In genomic region chr9:84500218-84500617, GRCh38 we compare ENCODE assay signal across 16 cellular contexts.
DNase-seq lines count a peak whose midpoint lies in the region; ATAC-seq, FAIRE-seq and TF ChIP-seq lines count a peak whose summit lies in the region.
"Had no signal": no experiment of that assay in that cellular context is flagged by ENCODE, and none has a peak within 500 bp of the region (broad histone marks: within the 10 kb centered on the region; RNA-seq: fewer than 3 reads in every experiment).

No MANE protein-coding gene starts in this region.

- no peak for TF ChIP-seq POLR2A in erythroblast (IDR thresholded peaks at IDR 0.05; ENCODE audit: low read length)

- H3K27ac Mint-ChIP-seq in Calu3 (ENCODE audit: unreplicated experiment) = no peak overlapping the region
- H3K27ac Mint-ChIP-seq: T-helper 17 cell had no signal

- ATAC-seq in GM19455 (IDR thresholded peaks at IDR 0.05; ENCODE audit: unreplicated experiment) = peak; percentile 92
- peak; percentile 92 for ATAC-seq in HG02870 (IDR thresholded peaks at IDR 0.05; ENCODE audit: unreplicated experiment)
- ATAC-seq in HG03520 (IDR thresholded peaks at IDR 0.05; ENCODE audit: unreplicated experiment) = peak; percentile 98
- ATAC-seq: T-helper 17 cell had no signal

- H3K9me3 Mint-ChIP-seq in Calu3 (ENCODE audit: low read depth, unreplicated experiment) = no peaks in the 10 kb centered on the region
- H3K9me3 Mint-ChIP-seq: central memory CD8-positive, alpha-beta T cell had no signal

- TF ChIP-seq CTCF in Calu3 (IDR thresholded peaks at IDR 0.05; ENCODE audit: unreplicated experiment) = no peak

- BruUV-seq in Calu3 (replicated peaks; lab: Mats Ljungman, UMichigan) = no TSS peak

- no peak overlapping the region for H3K4me3 Mint-ChIP-seq in Calu3 (ENCODE audit: low read depth, unreplicated experiment)
- H3K4me3 Mint-ChIP-seq: central memory CD8-positive, alpha-beta T cell; T-helper 17 cell had no signal

- DNase-seq in GM18507 (ENCODE audit: extremely low spot score, insufficient read length, low read depth) = peak; percentile 7
- no peak for DNase-seq in activated CD4-positive, alpha-beta T cell treated with anti-CD3 and anti-CD28 coated beads, Interleukin-2, amount 50 U/mL, for 4 hours
- no peak for DNase-seq in retina
- DNase-seq in Calu3 = no peak
- DNase-seq in erythroblast (lab: John Stamatoyannopoulos, UW) = no peak
- DNase-seq: activated CD4-positive, alpha-beta T cell treated with anti-CD3 and anti-CD28 coated beads, Interleukin-2, amount 50 U/mL, for 48 hours; activated naive CD4-positive, alpha-beta T cell treated with Interleukin-2 at 50 U/mL for 16 hours; AML-193; EL; OCI-M1; T-helper 17 cell had no signal

- intact Hi-C loops in Calu3 (cut with micrococcal nuclease; ENCODE audit: unreplicated experiment) = no loop called here

- CTCF ChIA-PET in Calu3 (lab: Charles Lee) = no interaction called here

- H3K27me3 Mint-ChIP-seq in Calu3 (ENCODE audit: unreplicated experiment) = peaks cover 23% of the 10 kb centered on the region

- H3K4me1 Mint-ChIP-seq in Calu3 (ENCODE audit: low read depth, unreplicated experiment) = no peaks in the 10 kb centered on the region
- H3K4me1 Mint-ChIP-seq: central memory CD8-positive, alpha-beta T cell; T-helper 17 cell had no signal

- no peaks in the 10 kb centered on the region for H3K36me3 Mint-ChIP-seq in Calu3 (ENCODE audit: insufficient read depth, unreplicated experiment)

- peak; percentile 72 for FAIRE-seq in GM18507 (lab: Jason Lieb, UNC)
- FAIRE-seq: H54 had no signal
